25 cellular contexts compared by ENCODE assay signal in genomic region chr3:120445654-120446053, GRCh38. TPM values are rescaled to one million over a fixed set of nuclear protein-coding genes. Genes with fewer than 3 reads are reported as not detected.
DNase-seq lines count a peak whose midpoint lies in the region; ATAC-seq and TF ChIP-seq lines count a peak whose summit lies in the region.
"Had no signal": no experiment of that assay in that cellular context is flagged by ENCODE, and none has a peak within 500 bp of the region (broad histone marks: within the 10 kb centered on the region; RNA-seq: fewer than 3 reads in every experiment).

No MANE protein-coding gene starts in this region.

- H2BK15ac ChIP-seq in mesenchymal stem cell (ENCODE audit: low read depth, poor library complexity, severe bottlenecking) = no peak overlapping the region

- H3K4me1 ChIP-seq in ascending aorta (peaks cover 18 to 61% of the 10 kb centered on the region in 2 donors), mesenchymal stem cell (ENCODE audit: control insufficient read depth, insufficient read depth, low read depth, low read length) (peaks cover 10% of the 10 kb centered on the region), stomach smooth muscle (ENCODE audit: control insufficient read depth, insufficient read depth, low read length) (peaks cover 59% of the 10 kb centered on the region), PC-3 (ENCODE audit: insufficient read depth, low read length) (peaks cover 49% of the 10 kb centered on the region)

- H2AFZ ChIP-seq in mesenchymal stem cell (ENCODE audit: low read depth, low read length) = no peak overlapping the region
- H2AFZ ChIP-seq in PC-3 (ENCODE audit: low read length) = no peak overlapping the region
- H2AFZ ChIP-seq: GM23338 had no signal

- H3K27me3 ChIP-seq in ascending aorta (no peaks in the 10 kb centered on the region), mesenchymal stem cell (ENCODE audit: control insufficient read depth in 1 of 2, insufficient read depth in 1 of 2, low read length in 2 of 2) (no peaks in the 10 kb centered on the region), stomach smooth muscle (ENCODE audit: control insufficient read depth in 1 of 2, insufficient read depth in 2 of 2, low read length in 2 of 2) (no peaks in the 10 kb centered on the region), PC-3 (ENCODE audit: low read length) (no peaks in the 10 kb centered on the region)
- H3K27me3 ChIP-seq: body of pancreas, SJCRH30 had no signal

- no peak overlapping the region for H3K27ac Mint-ChIP-seq in stimulated activated effector memory CD8-positive, alpha-beta T cell treated with anti-CD3 and anti-CD28 coated beads, Interleukin-12 subunit alpha, Interleukin-12 subunit beta, amount 100 ng/mL, for 72 hours
- H3K27ac Mint-ChIP-seq: activated naive CD8-positive, alpha-beta T cell treated with anti-CD3 and anti-CD28 coated beads, Interleukin-2, amount 50 U/mL, for 24 hours; activated T-cell treated with anti-CD3 and anti-CD28 coated beads, Interleukin-2, amount 50 U/mL, for 72 hours; CD8-positive, alpha-beta memory T cell; GM23338; immature natural killer cell; memory B cell; progenitor cell of endocrine pancreas; stimulated activated memory B cell treated with anti-CD40 and anti-IgM and Interleukin-4, amounts not matched to agents 10 μg/mL and 1 μg/mL and 100 μg/mL, for 72 hours had no signal

- no peak overlapping the region for H4K8ac ChIP-seq in mesenchymal stem cell (ENCODE audit: low read length)

- H3K9me3 Mint-ChIP-seq in stimulated activated effector memory CD8-positive, alpha-beta T cell treated with anti-CD3 and anti-CD28 coated beads, Interleukin-12 subunit alpha, Interleukin-12 subunit beta, amount 100 ng/mL, for 72 hours = no peaks in the 10 kb centered on the region
- H3K9me3 Mint-ChIP-seq: activated naive CD8-positive, alpha-beta T cell treated with anti-CD3 and anti-CD28 coated beads, Interleukin-2, amount 50 U/mL, for 24 hours; activated T-cell treated with anti-CD3 and anti-CD28 coated beads, Interleukin-2, amount 50 U/mL, for 72 hours; CD8-positive, alpha-beta memory T cell; GM23338; immature natural killer cell; memory B cell; stimulated activated memory B cell treated with anti-CD40 and anti-IgM and Interleukin-4, amounts not matched to agents 10 μg/mL and 1 μg/mL and 100 μg/mL, for 72 hours had no signal

- no peaks in the 10 kb centered on the region for H3K36me3 Mint-ChIP-seq in stimulated activated effector memory CD8-positive, alpha-beta T cell treated with anti-CD3 and anti-CD28 coated beads, Interleukin-12 subunit alpha, Interleukin-12 subunit beta, amount 100 ng/mL, for 72 hours
- H3K36me3 Mint-ChIP-seq: immature natural killer cell; memory B cell; stimulated activated memory B cell treated with anti-CD40 and anti-IgM and Interleukin-4, amounts not matched to agents 10 μg/mL and 1 μg/mL and 100 μg/mL, for 72 hours had no signal

- H3K27ac ChIP-seq in ascending aorta (peak overlapping the region; percentile 28 to 45), mesenchymal stem cell (ENCODE audit: low read length, poor library complexity, severe bottlenecking) (no peak overlapping the region), stomach smooth muscle (ENCODE audit: low read length) (peak overlapping the region; percentile 62), PC-3 (ENCODE audit: low read length) (no peak overlapping the region)
- H3K27ac ChIP-seq: body of pancreas, neutrophil, SJCRH30 had no signal

- no peaks in the 10 kb centered on the region for H3K4me1 Mint-ChIP-seq in stimulated activated effector memory CD8-positive, alpha-beta T cell treated with anti-CD3 and anti-CD28 coated beads, Interleukin-12 subunit alpha, Interleukin-12 subunit beta, amount 100 ng/mL, for 72 hours

- peaks cover 97% of the 10 kb centered on the region for H3K79me2 ChIP-seq in PC-3 (ENCODE audit: low read length)

- intact Hi-C loops in ascending aorta (cut with DNase I) = no loop called here
- intact Hi-C loops in PC-3 (cut with micrococcal nuclease) = no loop called here

- no peak for DNase-seq in AG10803 (ENCODE audit: low read depth)
- DNase-seq in ascending aorta (ENCODE audit: low spot score in 2 of 2) = peak in 1 of 2 donors; percentile 43
- no peak for DNase-seq in mesenchymal stem cell
- DNase-seq in stimulated activated effector memory CD8-positive, alpha-beta T cell treated with anti-CD3 and anti-CD28 coated beads, Interleukin-12 subunit alpha, Interleukin-12 subunit beta, amount 100 ng/mL, for 72 hours (ENCODE audit: low spot score in 2 of 2) = no peak
- DNase-seq in PC-3 = no peak
- no peak for DNase-seq in DMS53 (lab: John Stamatoyannopoulos, UW)
- DNase-seq: ACHN; activated CD4-positive, alpha-beta T cell treated with anti-CD3 and anti-CD28 coated beads, Interleukin-2, amount 50 U/mL, for 4 hours; activated naive CD8-positive, alpha-beta T cell treated with anti-CD3 and anti-CD28 coated beads, Interleukin-2, amount 50 U/mL, for 24 hours; activated T-cell treated with anti-CD3 and anti-CD28 coated beads, Interleukin-2, amount 50 U/mL, for 72 hours; body of pancreas; CD8-positive, alpha-beta memory T cell; immature natural killer cell; left colon; NCI-H1048; NCI-H748 treated with DMSO at 0.1 percent for 48 hours; SJCRH30; SW 1271; T1000 had no signal

- no peak overlapping the region for H3K14ac ChIP-seq in mesenchymal stem cell (ENCODE audit: low read length in 2 of 2)

- no peak overlapping the region for H2BK120ac ChIP-seq in mesenchymal stem cell (ENCODE audit: low read depth, low read length)

- TF ChIP-seq CTCF in AG10803 (conservative IDR thresholded peaks at IDR 0.05; ENCODE audit: low read length) (no peak), ascending aorta (IDR thresholded peaks at IDR 0.05) (no peak), PC-3 (conservative IDR thresholded peaks at IDR 0.05; ENCODE audit: low read depth, low read length) (no peak)

- no peak overlapping the region for H3K18ac ChIP-seq in mesenchymal stem cell (ENCODE audit: low read depth in 1 of 2, low read length in 2 of 2)

- no peaks in the 10 kb centered on the region for H3K79me1 ChIP-seq in mesenchymal stem cell (replicated peaks; ENCODE audit: low read length, poor library complexity, severe bottlenecking)

- H3K36me3 ChIP-seq in ascending aorta (peaks cover 0 to 12% of the 10 kb centered on the region in 2 donors), mesenchymal stem cell (ENCODE audit: control insufficient read depth in 1 of 2, insufficient read depth in 2 of 2, low read depth in 1 of 2, low read length in 2 of 2) (peaks cover 11 to 64% of the 10 kb centered on the region in 2 experiments), stomach smooth muscle (ENCODE audit: control insufficient read depth in 2 of 2, insufficient read depth in 2 of 2, low read length in 2 of 2) (peaks cover 10% of the 10 kb centered on the region in 2 donors), PC-3 (ENCODE audit: low read depth, low read length) (peaks cover 51% of the 10 kb centered on the region)
- H3K36me3 ChIP-seq: neutrophil had no signal

- peaks cover 6% of the 10 kb centered on the region; the same call in 1 of the 2 replicates for H4K20me1 ChIP-seq in PC-3 (ENCODE audit: low read length)

- no peak overlapping the region for H4K91ac ChIP-seq in mesenchymal stem cell (ENCODE audit: low read length)

- H2BK12ac ChIP-seq in mesenchymal stem cell (ENCODE audit: low read length in 2 of 2) = no peak overlapping the region

- no peak overlapping the region for H3K4me3 Mint-ChIP-seq in stimulated activated effector memory CD8-positive, alpha-beta T cell treated with anti-CD3 and anti-CD28 coated beads, Interleukin-12 subunit alpha, Interleukin-12 subunit beta, amount 100 ng/mL, for 72 hours
- H3K4me3 Mint-ChIP-seq: activated naive CD8-positive, alpha-beta T cell treated with anti-CD3 and anti-CD28 coated beads, Interleukin-2, amount 50 U/mL, for 24 hours; activated T-cell treated with anti-CD3 and anti-CD28 coated beads, Interleukin-2, amount 50 U/mL, for 72 hours; CD8-positive, alpha-beta memory T cell; GM23338; immature natural killer cell; memory B cell; stimulated activated memory B cell treated with anti-CD40 and anti-IgM and Interleukin-4, amounts not matched to agents 10 μg/mL and 1 μg/mL and 100 μg/mL, for 72 hours had no signal

- H3K9me2 ChIP-seq in PC-3 (replicated peaks; ENCODE audit: low read length) = no peaks in the 10 kb centered on the region

- H2AK5ac ChIP-seq in mesenchymal stem cell (ENCODE audit: low read length, severe bottlenecking) = no peak overlapping the region

- no peak overlapping the region for H3K23ac ChIP-seq in mesenchymal stem cell (ENCODE audit: low read length in 2 of 2)

- POLR2A ChIA-PET in PC-3 (lab: Charles Lee; ENCODE audit: unreplicated experiment) = interaction anchor here (0.5 kb wide), 1 partner anchor 129 kb away, joined by 3 read pairs; no protein-coding TSS in a partner anchor

- peak overlapping the region; percentile 5; the same call in 1 of the 2 replicates for H3K4me3 ChIP-seq in AG10803 (ENCODE audit: low read length)
- peak overlapping the region; percentile 12 to 87 for H3K4me3 ChIP-seq in ascending aorta
- peak overlapping the region in 1 of 2 experiments; percentile 83 for H3K4me3 ChIP-seq in mesenchymal stem cell (ENCODE audit: insufficient read depth in 1 of 2, low read depth in 1 of 2, low read length in 2 of 2)
- peak overlapping the region in 1 of 2 donors; percentile 24 for H3K4me3 ChIP-seq in stomach smooth muscle (ENCODE audit: low read length in 2 of 2)
- no peak overlapping the region for H3K4me3 ChIP-seq in PC-3 (ENCODE audit: low read length)
- H3K4me3 ChIP-seq: body of pancreas, GM23338, SJCRH30 had no signal

- no peak overlapping the region for H3K4me2 ChIP-seq in mesenchymal stem cell (ENCODE audit: low read length, poor library complexity, severe bottlenecking)
- no peak overlapping the region for H3K4me2 ChIP-seq in PC-3 (ENCODE audit: low read length)
- H3K4me2 ChIP-seq: GM23338 had no signal

- BruUV-seq in PC-3 (replicated peaks; lab: Mats Ljungman, UMichigan) = no TSS peak

- H3F3A ChIP-seq in PC-3 (ENCODE audit: low read length, unreplicated experiment) = no peaks in the 10 kb centered on the region

- no peak overlapping the region for H3K4ac ChIP-seq in mesenchymal stem cell (ENCODE audit: low read depth in 1 of 2, low read length in 2 of 2)

- 94% methylated on average over 4 of the region's 5 CpGs for WGBS in mesenchymal stem cell

- H2BK5ac ChIP-seq in mesenchymal stem cell (ENCODE audit: low read depth, low read length, poor library complexity, severe bottlenecking) = no peak overlapping the region

- no peak for ATAC-seq in stimulated activated effector memory CD8-positive, alpha-beta T cell treated with anti-CD3 and anti-CD28 coated beads, Interleukin-12 subunit alpha, Interleukin-12 subunit beta, amount 100 ng/mL, for 72 hours
- ATAC-seq in PC-3 = no peak
- ATAC-seq: activated naive CD8-positive, alpha-beta T cell treated with anti-CD3 and anti-CD28 coated beads, Interleukin-2, amount 50 U/mL, for 24 hours; activated T-cell treated with anti-CD3 and anti-CD28 coated beads, Interleukin-2, amount 50 U/mL, for 72 hours; body of pancreas; GM23338; left colon; stimulated activated memory B cell treated with anti-CD40 and anti-IgM and Interleukin-4, amounts not matched to agents 10 μg/mL and 1 μg/mL and 100 μg/mL, for 72 hours had no signal

- CTCF ChIA-PET in PC-3 (lab: Charles Lee) = interaction anchor here (1.1 to 2.3 kb wide), 2 partner anchors 27 to 28 kb away, joined by 5 to 15 read pairs; no protein-coding TSS in a partner anchor

- H3K9ac ChIP-seq in mesenchymal stem cell (ENCODE audit: low read length) (peak overlapping the region; percentile 99), stomach smooth muscle (ENCODE audit: low read length in 2 of 2) (no peak overlapping the region), PC-3 (ENCODE audit: low read length) (no peak overlapping the region)

- no peaks in the 10 kb centered on the region for H3K9me3 ChIP-seq in ascending aorta
- H3K9me3 ChIP-seq in mesenchymal stem cell (ENCODE audit: control insufficient read depth, low read length) = no peaks in the 10 kb centered on the region
- H3K9me3 ChIP-seq in stomach smooth muscle (ENCODE audit: control insufficient read depth in 2 of 2, low read length in 2 of 2) = no peaks in the 10 kb centered on the region
- no peaks in the 10 kb centered on the region for H3K9me3 ChIP-seq in PC-3 (ENCODE audit: low read length)
- H3K9me3 ChIP-seq: body of pancreas, neutrophil, SJCRH30 had no signal

RNA-seq across cellular contexts. Expression of gene FSTL1, which starts 5.1 kb away (rescaled TPM):
- 790 TPM for total RNA-seq in ascending aorta
- polyA plus RNA-seq in mesenchymal stem cell (2013, experiment 1 of 2) = 544 TPM
- polyA plus RNA-seq in mesenchymal stem cell (2013, experiment 2 of 2) = 562 TPM
- total RNA-seq in PC-3 (2014; rRNA removed) = 178 and 185 TPM in 2 replicates
- polyA plus RNA-seq: CD8-positive, alpha-beta memory T cell had no signal

Comparison
In these comparisons a context has a peak if more than half of its experiments do, and no peak if none do; other contexts are left out.
1. H3K27ac ChIP-seq: peak in ascending aorta (2 of 2) and stomach smooth muscle (single experiment); none in mesenchymal stem cell (single experiment) and PC-3 (single experiment).